In the genomic region with DNA sequence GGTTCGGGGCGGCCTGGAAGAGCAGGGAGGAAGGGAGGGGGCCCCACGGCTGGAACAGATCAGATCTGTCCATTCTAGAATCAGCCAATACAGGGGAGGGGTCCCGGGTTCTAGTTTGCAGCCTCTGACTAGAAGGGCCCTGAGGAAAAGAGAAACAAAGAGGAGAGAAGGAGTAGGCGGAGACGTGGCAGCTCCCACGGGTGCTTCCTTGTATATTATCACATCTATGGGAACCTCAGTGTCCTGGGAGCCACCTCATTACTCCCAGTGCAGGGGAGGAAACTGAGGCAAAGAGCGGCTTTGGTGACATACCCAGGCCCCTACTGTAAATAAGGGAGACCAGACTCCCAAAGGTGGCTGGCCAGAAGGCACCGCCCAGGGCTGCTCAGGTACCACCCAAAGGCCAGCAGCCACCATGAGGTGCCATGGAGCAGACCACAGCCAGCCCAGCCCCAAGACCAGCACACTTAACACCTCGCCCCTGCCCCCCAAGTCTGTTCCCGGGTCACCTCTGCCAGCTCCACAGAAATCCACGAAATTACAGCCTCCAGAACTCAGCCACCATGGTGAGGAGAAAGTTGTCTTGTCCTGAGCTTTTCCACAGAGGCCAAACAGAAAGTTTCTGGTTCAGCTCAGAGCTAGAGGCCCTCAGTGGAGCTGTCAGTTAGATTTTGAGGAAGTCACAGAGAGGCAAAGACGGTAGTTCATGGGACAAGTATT, we compare ENCODE assay signal across 8 cellular contexts. TPM values are rescaled to one million over a fixed set of nuclear protein-coding genes. Genes with fewer than 3 reads are reported as not detected.
A peak's percentile ranks its signal among the peaks of the same experiment; 100 is the strongest.
DNase-seq lines count a peak whose midpoint lies in the region; ATAC-seq, FAIRE-seq and TF ChIP-seq lines count a peak whose summit lies in the region.

No MANE protein-coding gene starts in this region.

- H3K36me3 ChIP-seq in effector memory CD4-positive, alpha-beta T cell (ENCODE audit: control insufficient read depth, insufficient read depth, low read length), result peaks cover 4% of the 10 kb centered on the region
- no peaks in the 10 kb centered on the region for H3K36me3 ChIP-seq in psoas muscle (ENCODE audit: insufficient read depth in 1 of 2, low read depth in 1 of 2)

- TF ChIP-seq CTCF in psoas muscle (IDR thresholded peaks at IDR 0.05), result no peak

- H3K27me3 ChIP-seq in effector memory CD4-positive, alpha-beta T cell (replicated peaks; ENCODE audit: control insufficient read depth, insufficient read depth, low read length, poor library complexity, severe bottlenecking), result no peaks in the 10 kb centered on the region
- H3K27me3 ChIP-seq in psoas muscle (ENCODE audit: insufficient read depth in 3 of 3, low read length in 2 of 3), result no peaks in the 10 kb centered on the region

- peak; percentile 74 for FAIRE-seq in GM12892 (lab: Jason Lieb, UNC)

- H3K27ac ChIP-seq in effector memory CD4-positive, alpha-beta T cell (ENCODE audit: insufficient read depth, low read length, poor library complexity, severe bottlenecking), result peak overlapping the region; percentile 98
- H3K27ac ChIP-seq in psoas muscle, result peak overlapping the region; percentile 61

- peak overlapping the region; percentile 61 for H3K4me3 ChIP-seq in effector memory CD4-positive, alpha-beta T cell (ENCODE audit: insufficient read depth, low read depth, low read length, poor library complexity, severe bottlenecking)
- H3K4me3 ChIP-seq in psoas muscle, result peak overlapping the region; percentile 58

- TF ChIP-seq POLR2A in GM12892 (IDR thresholded peaks at IDR 0.05; ENCODE audit: low read depth, low read length), result peak; percentile 22

- 71 to 73% (median 72%) methylated on average over 13 of the region's 13 CpGs for WGBS in psoas muscle, 3 donors

- intact Hi-C loops in psoas muscle (cut with DNase I), result no loop called here

- H3K4me1 ChIP-seq in effector memory CD4-positive, alpha-beta T cell (ENCODE audit: control insufficient read depth, insufficient read depth, low read length, poor library complexity, severe bottlenecking), result peaks cover 49% of the 10 kb centered on the region
- peaks cover 15% of the 10 kb centered on the region for H3K4me1 ChIP-seq in psoas muscle

- peak in 1 of 4 donors; percentile 10 for ATAC-seq in psoas muscle

- no peak for DNase-seq in GM12892 (ENCODE audit: insufficient read length)
- DNase-seq in SIG-M5 treated with dmso at 0.1 percent for 504 hours (lab: John Stamatoyannopoulos, UW; ENCODE audit: unreplicated experiment), result peak; percentile 86
- DNase-seq in effector memory CD4-positive, alpha-beta T cell, result no peak
- DNase-seq in psoas muscle, result no peak
- DNase-seq in NCI-H146 treated with DMSO at 0.1 percent for 48 hours (lab: John Stamatoyannopoulos, UW; ENCODE audit: unreplicated experiment), result no peak
- no peak for DNase-seq in DMS53 treated with DMSO at 0.1 percent for 48 hours (lab: John Stamatoyannopoulos, UW; ENCODE audit: unreplicated experiment)
- DNase-seq in NCI-H2227 (lab: John Stamatoyannopoulos, UW; ENCODE audit: unreplicated experiment), result no peak
- no peak for DNase-seq in T1000 (lab: John Stamatoyannopoulos, UW)

- H3K9me3 ChIP-seq in effector memory CD4-positive, alpha-beta T cell (ENCODE audit: control insufficient read depth, low read length), result no peaks in the 10 kb centered on the region
- H3K9me3 ChIP-seq in psoas muscle, result no peaks in the 10 kb centered on the region

RNA-seq across cellular contexts. Expression of a gene that starts 2.1 kb away (rescaled TPM):
- polyA plus RNA-seq in GM12892 (2012; ENCODE audit: missing spikeins), result 8.8 TPM
- under 1 TPM; 0.17 to 0.41 (median 0.26) TPM for total RNA-seq in psoas muscle
- polyA plus RNA-seq in psoas muscle, result under 1 TPM; 0.17 to 0.28 (median 0.26) TPM
